Comparison of ENCODE assay signal across 8 cellular contexts in the genomic region with DNA sequence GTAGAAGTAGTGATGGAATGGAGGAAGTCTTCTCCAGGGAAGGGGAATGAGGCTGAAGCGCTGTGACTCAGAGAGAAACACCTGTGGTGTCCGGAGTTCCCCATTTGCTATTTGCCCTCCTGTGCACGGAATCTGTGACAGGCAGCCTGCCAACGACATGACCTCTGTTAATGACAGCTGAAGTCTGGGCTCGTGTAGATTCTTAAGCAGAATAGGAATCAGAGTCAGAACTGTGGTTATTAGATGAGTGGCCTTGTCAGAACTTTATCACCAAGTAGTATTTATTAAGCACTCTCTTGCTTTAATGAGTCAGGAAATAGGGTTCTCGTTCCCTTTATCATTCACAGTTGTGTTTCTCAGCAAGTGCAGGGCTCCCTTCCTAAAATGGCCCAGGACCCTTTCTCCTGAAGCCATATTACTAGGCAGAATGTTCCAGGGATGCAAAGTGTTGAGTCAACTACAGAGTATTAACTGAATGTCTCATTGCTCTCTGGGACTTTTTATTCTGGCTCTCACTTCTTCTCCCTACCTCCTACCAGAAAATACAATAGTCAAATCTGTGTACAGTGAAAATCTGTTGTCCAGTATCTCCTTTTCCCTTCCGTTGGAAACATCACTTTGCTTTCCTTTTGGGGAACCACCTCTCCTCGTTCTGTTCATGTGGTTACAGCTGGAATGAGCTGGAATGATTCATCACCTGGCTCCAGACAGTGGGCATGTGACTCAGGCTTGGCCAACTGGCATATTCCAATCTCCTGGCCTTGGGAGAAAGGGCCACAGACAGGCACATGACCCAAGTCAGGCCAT.
DNase-seq lines count a peak whose midpoint lies in the region; ATAC-seq lines count a peak whose summit lies in the region.

No MANE protein-coding gene starts in this region.

- DNase-seq in HCEC 1CT = peak; percentile 91
- DNase-seq in M059J (ENCODE audit: low read depth) = peak; percentile 96
- peak; percentile 77 for DNase-seq in mucosa of gallbladder (ENCODE audit: low spot score)
- DNase-seq in NCI-H1694 treated with DMSO at 0.1 percent for 48 hours (lab: John Stamatoyannopoulos, UW) = no peak
- no peak for DNase-seq in NCI-H2029 treated with DMSO at 0.1 percent for 48 hours (lab: John Stamatoyannopoulos, UW)
- DNase-seq in NCI-H1048 (lab: John Stamatoyannopoulos, UW) = no peak

- peak overlapping the region; percentile 20 for H3K27ac ChIP-seq in angular gyrus (ENCODE audit: low read depth, low read length)

- ATAC-seq in GM18511 (IDR thresholded peaks at IDR 0.05; ENCODE audit: unreplicated experiment) = peak; percentile 93

Comparison
In these comparisons a context has a peak if more than half of its experiments do, and no peak if none do; other contexts are left out.
1. DNase-seq: peak in HCEC 1CT (single experiment), M059J (single experiment) and mucosa of gallbladder (single experiment); none in NCI-H1694 treated with DMSO at 0.1 percent for 48 hours (single experiment), NCI-H2029 treated with DMSO at 0.1 percent for 48 hours (single experiment) and NCI-H1048 (single experiment).